In genomic region chr5:107982703-107983425, GRCh38 we compare ENCODE assay signal across 18 cellular contexts.
"Had no signal": no experiment of that assay in that cellular context is flagged by ENCODE, and none has a peak within 500 bp of the region (broad histone marks: within the 10 kb centered on the region; RNA-seq: fewer than 3 reads in every experiment).

No MANE protein-coding gene starts in this region.

- H3K27me3 Mint-ChIP-seq: activated CD4-positive, alpha-beta T cell treated with anti-CD3 and anti-CD28 coated beads, Interleukin-2, amount 10 ng/mL, durations not matched to agents 24 days and 14 days; activated CD8-positive, alpha-beta T cell treated with anti-CD3 and anti-CD28 coated beads for 36 hours; activated T-helper 17 cell treated with anti-CD3 and anti-CD28 coated beads, Interleukin-2, amount 50 U/mL, for 72 hours had no signal

- H3K4me1 ChIP-seq: lower lobe of right lung had no signal

- DNase-seq: activated CD4-positive, alpha-beta T cell treated with anti-CD3 and anti-CD28 coated beads, Interleukin-2, amount 10 ng/mL, durations not matched to agents 24 days and 14 days; activated CD4-positive, CD25-positive, alpha-beta regulatory T cell; activated CD8-positive, alpha-beta T cell treated with anti-CD3 and anti-CD28 coated beads for 36 hours; activated naive CD4-positive, alpha-beta T cell; activated T-cell treated with anti-CD3 and anti-CD28 coated beads, Interleukin-2, amount 50 U/mL, for 1 hour; body of pancreas; dermis blood vessel endothelial cell; effector memory CD4-positive, alpha-beta T cell; hippocampal formation; islet precursor cell; left colon; lower lobe of right lung; occipital lobe; retina; stimulated activated naive CD4-positive, alpha-beta T cell; upper lobe of right lung had no signal

- H3K4me3 ChIP-seq: body of pancreas, lower lobe of right lung, upper lobe of right lung had no signal

- H3K4me1 Mint-ChIP-seq: nephron had no signal

- H3K27ac Mint-ChIP-seq: activated CD4-positive, alpha-beta T cell treated with anti-CD3 and anti-CD28 coated beads, Interleukin-2, amount 10 ng/mL, durations not matched to agents 24 days and 14 days; activated CD8-positive, alpha-beta T cell treated with anti-CD3 and anti-CD28 coated beads for 36 hours; activated T-helper 17 cell treated with anti-CD3 and anti-CD28 coated beads, Interleukin-2, amount 50 U/mL, for 72 hours; nephron had no signal

- H3K9me3 ChIP-seq: body of pancreas, lower lobe of right lung, upper lobe of right lung had no signal

- H3K27me3 ChIP-seq: body of pancreas, upper lobe of right lung had no signal

- H3K27ac ChIP-seq: body of pancreas, lower lobe of right lung, upper lobe of right lung had no signal

- H3K36me3 ChIP-seq: lower lobe of right lung, upper lobe of right lung had no signal

- H3K9me3 Mint-ChIP-seq: activated CD4-positive, alpha-beta T cell treated with anti-CD3 and anti-CD28 coated beads, Interleukin-2, amount 10 ng/mL, durations not matched to agents 24 days and 14 days; activated CD8-positive, alpha-beta T cell treated with anti-CD3 and anti-CD28 coated beads for 36 hours; activated T-helper 17 cell treated with anti-CD3 and anti-CD28 coated beads, Interleukin-2, amount 50 U/mL, for 72 hours; nephron had no signal

- ATAC-seq: activated CD8-positive, alpha-beta T cell treated with anti-CD3 and anti-CD28 coated beads for 36 hours; activated T-helper 17 cell treated with anti-CD3 and anti-CD28 coated beads, Interleukin-2, amount 50 U/mL, for 72 hours; body of pancreas; left colon; lower lobe of right lung; upper lobe of right lung had no signal

- H3K4me3 Mint-ChIP-seq: activated CD4-positive, alpha-beta T cell treated with anti-CD3 and anti-CD28 coated beads, Interleukin-2, amount 10 ng/mL, durations not matched to agents 24 days and 14 days; activated CD8-positive, alpha-beta T cell treated with anti-CD3 and anti-CD28 coated beads for 36 hours; activated T-helper 17 cell treated with anti-CD3 and anti-CD28 coated beads, Interleukin-2, amount 50 U/mL, for 72 hours; nephron had no signal
